Comparison of ENCODE assay signal across 20 cellular contexts in genomic region chr2:6139142-6139541, GRCh38.
"Had no signal": no experiment of that assay in that cellular context is flagged by ENCODE, and none has a peak within 500 bp of the region (broad histone marks: within the 10 kb centered on the region; RNA-seq: fewer than 3 reads in every experiment).

No MANE protein-coding gene starts in this region.

- H3K27me3 ChIP-seq: heart left ventricle, sigmoid colon, testis, tibial nerve had no signal

- H3K27ac ChIP-seq: dorsolateral prefrontal cortex, heart left ventricle, parathyroid adenoma, prostate gland, sigmoid colon, skin epidermis, testis, tibial nerve had no signal

- H3K4me3 ChIP-seq: dorsolateral prefrontal cortex, heart left ventricle, mucosa of descending colon, prostate gland, sigmoid colon, skin epidermis, testis, tibial nerve had no signal

- H3K36me3 ChIP-seq: heart left ventricle, prostate gland, sigmoid colon, tibial nerve had no signal

- H3K79me2 ChIP-seq: parathyroid adenoma had no signal

- DNase-seq: cortex of kidney; dorsolateral prefrontal cortex; effector CD8-positive, alpha-beta T cell; foreskin melanocyte; heart left ventricle; hippocampal formation; kidney glomerular epithelial cell; mucosa of descending colon; naive thymus-derived CD8-positive, alpha-beta T cell; nucleus accumbens; sigmoid colon; stimulated activated CD4-positive, alpha-beta T cell treated with anti-CD3 and anti-CD28 coated beads, Interleukin-2, amount 100 ng/mL, for 24 hours; stimulated activated CD4-positive, alpha-beta T cell treated with anti-CD3 and anti-CD28 coated beads, Interleukin-4, amount 100 ng/mL, for 4 hours; stimulated activated naive B cell treated with anti-CD40 and anti-IgM and Interleukin-4, amounts not matched to agents 10 μg/mL and 1 μg/mL and 100 μg/mL, for 72 hours; stimulated activated naive CD8-positive, alpha-beta T cell treated with anti-CD3 and anti-CD28 coated beads, Interleukin-15, amount 100 ng/mL, for 72 hours; testis had no signal

- H3K9ac ChIP-seq: parathyroid adenoma had no signal

- H2AFZ ChIP-seq: parathyroid adenoma had no signal

- H3K9me3 ChIP-seq: mucosa of descending colon, prostate gland, testis had no signal
